Comparison of ENCODE assay signal across 26 cellular contexts in the genomic region with DNA sequence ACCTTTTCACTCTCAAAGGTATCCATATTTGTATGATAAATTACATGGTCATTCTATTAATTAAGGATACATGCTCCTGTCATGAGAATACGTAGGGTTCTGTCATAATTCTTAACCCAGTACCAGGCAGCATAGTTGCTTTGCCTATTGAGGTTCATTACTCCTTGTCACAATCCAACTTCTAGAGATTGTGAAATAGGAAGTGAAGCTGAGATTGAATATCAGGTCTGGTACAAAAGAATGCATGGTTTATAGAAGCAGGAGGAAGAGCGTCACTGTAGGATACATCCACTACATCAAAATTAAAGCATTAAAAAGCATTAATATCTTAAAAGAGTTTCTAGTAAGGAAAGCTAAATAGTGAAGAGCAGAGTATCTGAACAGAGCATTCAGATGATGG.
"Had no signal": no experiment of that assay in that cellular context is flagged by ENCODE, and none has a peak within 500 bp of the region (broad histone marks: within the 10 kb centered on the region; RNA-seq: fewer than 3 reads in every experiment).

No MANE protein-coding gene starts in this region.

- DNase-seq: hypothalamus; immature natural killer cell; islet precursor cell; left ventricle myocardium inferior; mesendoderm; naive B cell; natural killer cell; nucleus accumbens; pancreas; posterior cingulate gyrus; retina; right cardiac atrium; sigmoid colon; small intestine; spleen; stimulated activated CD4-positive, alpha-beta T cell treated with anti-CD3 and anti-CD28 coated beads, Interleukin-4, amount 100 ng/mL, for 24 hours; stimulated activated naive CD4-positive, alpha-beta T cell treated with Interleukin-2 at 50 U/mL for 16 hours; stimulated activated naive CD8-positive, alpha-beta T cell treated with anti-CD3 and anti-CD28 coated beads, Interleukin-15, amount 100 ng/mL, for 72 hours; substantia nigra; uterus had no signal

- H3K9me3 Mint-ChIP-seq: mesothelial cell of epicardium; stimulated activated effector memory CD8-positive, alpha-beta T cell treated with anti-CD3 and anti-CD28 coated beads, Interleukin-12 subunit alpha, Interleukin-12 subunit beta, amount 100 ng/mL, for 72 hours; stimulated activated naive CD8-positive, alpha-beta T cell treated with anti-CD3 and anti-CD28 coated beads, Interleukin-15, amount 100 ng/mL, for 72 hours had no signal

- H3K27ac Mint-ChIP-seq: immature natural killer cell; mesothelial cell of epicardium; naive B cell; natural killer cell; stimulated activated effector memory CD8-positive, alpha-beta T cell treated with anti-CD3 and anti-CD28 coated beads, Interleukin-12 subunit alpha, Interleukin-12 subunit beta, amount 100 ng/mL, for 72 hours; stimulated activated naive CD8-positive, alpha-beta T cell treated with anti-CD3 and anti-CD28 coated beads, Interleukin-15, amount 100 ng/mL, for 72 hours; type B pancreatic cell had no signal

- FAIRE-seq: pancreas, small intestine had no signal

- H3K9me3 ChIP-seq: left ventricle myocardium inferior, pancreas, prostate gland, sigmoid colon, spleen, tibial nerve, uterus had no signal

- H3K36me3 Mint-ChIP-seq: immature natural killer cell; mesothelial cell of epicardium; naive B cell; natural killer cell; stimulated activated effector memory CD8-positive, alpha-beta T cell treated with anti-CD3 and anti-CD28 coated beads, Interleukin-12 subunit alpha, Interleukin-12 subunit beta, amount 100 ng/mL, for 72 hours; type B pancreatic cell had no signal

- H3K36me3 ChIP-seq: left ventricle myocardium inferior, pancreas, prostate gland, sigmoid colon, spleen, tibial nerve, uterus had no signal

- H3K27me3 Mint-ChIP-seq: naive B cell; stimulated activated naive CD8-positive, alpha-beta T cell treated with anti-CD3 and anti-CD28 coated beads, Interleukin-15, amount 100 ng/mL, for 72 hours; type B pancreatic cell had no signal

- H3K4me3 ChIP-seq: left ventricle myocardium inferior, lung, pancreas, prostate gland, sigmoid colon, spleen, tibial nerve, uterus had no signal

- ATAC-seq: natural killer cell; pancreas; right cardiac atrium; stimulated activated effector memory CD8-positive, alpha-beta T cell treated with anti-CD3 and anti-CD28 coated beads, Interleukin-12 subunit alpha, Interleukin-12 subunit beta, amount 100 ng/mL, for 72 hours; stimulated activated naive CD8-positive, alpha-beta T cell treated with anti-CD3 and anti-CD28 coated beads, Interleukin-15, amount 100 ng/mL, for 72 hours had no signal

- H3K27me3 ChIP-seq: sigmoid colon, spleen, tibial nerve, uterus had no signal

- H3K27ac ChIP-seq: left ventricle myocardium inferior, pancreas, prostate gland, sigmoid colon, spleen, tibial nerve, uterus had no signal

- H3K4me3 Mint-ChIP-seq: immature natural killer cell; mesothelial cell of epicardium; naive B cell; natural killer cell; stimulated activated effector memory CD8-positive, alpha-beta T cell treated with anti-CD3 and anti-CD28 coated beads, Interleukin-12 subunit alpha, Interleukin-12 subunit beta, amount 100 ng/mL, for 72 hours; stimulated activated naive CD8-positive, alpha-beta T cell treated with anti-CD3 and anti-CD28 coated beads, Interleukin-15, amount 100 ng/mL, for 72 hours; type B pancreatic cell had no signal

- H3K4me1 Mint-ChIP-seq: immature natural killer cell; naive B cell; natural killer cell; stimulated activated effector memory CD8-positive, alpha-beta T cell treated with anti-CD3 and anti-CD28 coated beads, Interleukin-12 subunit alpha, Interleukin-12 subunit beta, amount 100 ng/mL, for 72 hours; stimulated activated naive CD8-positive, alpha-beta T cell treated with anti-CD3 and anti-CD28 coated beads, Interleukin-15, amount 100 ng/mL, for 72 hours had no signal

- H3K4me1 ChIP-seq: pancreas, prostate gland, spleen, tibial nerve, uterus had no signal
